In genomic region chr11:16390826-16391225, GRCh38 we compare ENCODE assay signal across 1 cellular context. TPM values are rescaled to one million over a fixed set of nuclear protein-coding genes. Genes with fewer than 3 reads are reported as not detected.
"Had no signal": no experiment of that assay in that cellular context is flagged by ENCODE, and none has a peak within 500 bp of the region (broad histone marks: within the 10 kb centered on the region; RNA-seq: fewer than 3 reads in every experiment).

No MANE protein-coding gene starts in this region.

RNA-seq across cellular contexts. Expression of gene SOX6, which starts 34.5 kb away (rescaled TPM):
- total RNA-seq: M059J had no signal
